Comparison of ENCODE assay signal across 14 cellular contexts in genomic region chr13:76754414-76754813, GRCh38.
DNase-seq lines count a peak whose midpoint lies in the region; ATAC-seq and TF ChIP-seq lines count a peak whose summit lies in the region.
"Had no signal": no experiment of that assay in that cellular context is flagged by ENCODE, and none has a peak within 500 bp of the region (broad histone marks: within the 10 kb centered on the region; RNA-seq: fewer than 3 reads in every experiment).

No MANE protein-coding gene starts in this region.

- DNase-seq in NCI-H226 (peak; percentile 87), cardiac fibroblast (ENCODE audit: low read depth in 2 of 2) (peak; percentile 82 to 93), heart left ventricle (peak in 4 of 5 donors; percentile 27 to 70 (median 52)), gastrocnemius medialis (peak in 1 of 2 donors; percentile 10), NCI-H82 treated with DMSO at 0.1 percent for 48 hours (lab: John Stamatoyannopoulos, UW; ENCODE audit: unreplicated experiment) (no peak), retina (no peak)
- DNase-seq: activated CD4-positive, alpha-beta memory T cell treated with anti-CD3 and anti-CD28 coated beads, Interleukin-2, amount 10 ng/mL, durations not matched to agents 7 days and 5 days; amygdala; C1 segment of cervical spinal cord; NCI-H446; ovary; stimulated activated CD4-positive, alpha-beta T cell treated with anti-CD3 and anti-CD28 coated beads, Interleukin-15, amount 100 ng/mL, for 24 hours had no signal

- H3K27me3 ChIP-seq in heart left ventricle (no peaks in the 10 kb centered on the region), gastrocnemius medialis (no peaks in the 10 kb centered on the region)
- H3K27me3 ChIP-seq: ovary had no signal

- H3K4me3 ChIP-seq in cardiac fibroblast (replicated peaks in 1 of 2; ENCODE audit: low read depth in 2 of 2, low read length in 2 of 2) (no peak overlapping the region), heart left ventricle (no peak overlapping the region), gastrocnemius medialis (no peak overlapping the region)
- H3K4me3 ChIP-seq: HAP-1, ovary had no signal

- intact Hi-C loops in heart left ventricle (cut with DNase I): loop anchor here in 1 of 10 donors (10.0 kb wide), 1 partner anchor 60 kb away; no protein-coding TSS in a partner anchor
- intact Hi-C loops in gastrocnemius medialis (cut with DNase I; ENCODE audit: low total_unique reads): no loop called here

- H3K36me3 ChIP-seq in heart left ventricle (no peaks in the 10 kb centered on the region), gastrocnemius medialis (no peaks in the 10 kb centered on the region)
- H3K36me3 ChIP-seq: HAP-1, ovary had no signal

- peak overlapping the region in 9 of 12 donors; percentile 6 to 62 (median 31) for H3K27ac ChIP-seq in heart left ventricle
- H3K27ac ChIP-seq in gastrocnemius medialis: peak overlapping the region; percentile 43 to 71 (median 58)
- H3K27ac ChIP-seq: ovary had no signal

- ATAC-seq in heart left ventricle (peak; percentile 71 to 92 (median 76)), gastrocnemius medialis (peak; percentile 61 to 69), GM18858 (IDR thresholded peaks at IDR 0.05; ENCODE audit: unreplicated experiment) (no peak)

- H3K4me1 ChIP-seq in heart left ventricle (peaks cover 0 to 40% (median 1%) of the 10 kb centered on the region in 12 donors), gastrocnemius medialis (no peaks in the 10 kb centered on the region)
- H3K4me1 ChIP-seq: HAP-1 had no signal

- TF ChIP-seq POLR2A in heart left ventricle (IDR thresholded peaks at IDR 0.05): no peak
- TF ChIP-seq POLR2A in gastrocnemius medialis (IDR thresholded peaks at IDR 0.05): no peak

- H3K9me3 ChIP-seq in heart left ventricle: peaks cover 0 to 3% (median 0%) of the 10 kb centered on the region in 12 donors
- H3K9me3 ChIP-seq in gastrocnemius medialis: no peaks in the 10 kb centered on the region
- H3K9me3 ChIP-seq: HAP-1, ovary had no signal

- TF ChIP-seq CTCF in cardiac fibroblast (IDR thresholded peaks at IDR 0.05; ENCODE audit: low read depth, low read length): no peak
- TF ChIP-seq CTCF in heart left ventricle (IDR thresholded peaks at IDR 0.05): no peak
- TF ChIP-seq CTCF in gastrocnemius medialis (IDR thresholded peaks at IDR 0.05 in 4 of 5, conservative IDR thresholded peaks at IDR 0.05 in 1 of 5): no peak

- in situ Hi-C loops in gastrocnemius medialis (cut with MboI; ENCODE audit: low sequenced_read_pairs in 4 of 4): no loop called here

- WGBS in heart left ventricle, 4 donors: 41 to 57% (median 48%) methylated on average over 4 of the region's 4 CpGs

Comparison
In these comparisons a context has a peak if more than half of its experiments do, and no peak if none do; other contexts are left out.
1. DNase-seq: peak in NCI-H226 (single experiment), cardiac fibroblast (2 of 2) and heart left ventricle (4 of 5); none in NCI-H82 treated with DMSO at 0.1 percent for 48 hours (single experiment) and retina (single experiment).